In the genomic region with DNA sequence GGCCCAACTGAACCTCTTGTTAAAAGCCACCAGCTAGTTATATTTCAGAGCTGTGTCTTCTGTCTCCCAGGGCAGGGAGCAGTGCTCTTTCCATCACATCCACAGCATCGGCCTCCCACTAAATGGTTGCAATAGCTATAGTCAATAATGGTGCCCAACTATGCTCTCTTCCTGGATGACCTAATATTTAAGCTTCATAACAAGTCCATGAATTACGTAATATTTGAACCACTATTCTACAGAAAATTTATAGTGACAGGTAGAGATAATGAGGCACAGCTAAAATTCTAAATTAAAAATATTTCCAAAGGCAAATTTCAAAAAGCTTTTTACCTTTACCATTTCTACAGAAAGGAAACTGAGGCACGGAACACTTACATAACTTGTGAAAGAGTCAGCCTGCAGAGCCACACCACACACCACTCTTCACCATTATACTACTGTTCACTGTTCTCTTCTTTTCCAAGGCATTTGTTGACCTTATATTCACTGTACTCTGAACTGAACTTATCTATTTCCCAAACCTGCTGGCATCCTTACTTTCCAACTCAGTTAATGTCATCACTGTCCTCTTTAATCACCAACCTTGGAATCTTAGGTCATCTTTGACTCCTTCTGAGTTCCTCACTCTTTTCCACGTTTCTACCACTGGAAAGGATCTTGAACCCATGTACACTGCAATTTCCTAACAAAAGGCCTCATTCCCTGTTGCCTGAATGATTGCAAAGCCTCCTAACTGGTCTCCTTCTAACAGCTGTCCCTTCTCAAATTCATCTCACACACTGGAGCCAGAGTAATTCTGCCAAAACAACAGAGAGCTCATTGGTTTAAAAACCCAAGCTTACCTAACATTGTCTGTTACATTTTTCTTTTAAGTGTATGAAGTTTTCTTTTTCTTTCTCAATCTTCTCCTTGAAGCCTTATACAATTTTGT, we compare ENCODE assay signal across 32 cellular contexts.
A peak's percentile ranks its signal among the peaks of the same experiment; 100 is the strongest.
DNase-seq lines count a peak whose midpoint lies in the region; ATAC-seq and TF ChIP-seq lines count a peak whose summit lies in the region.
"Had no signal": no experiment of that assay in that cellular context is flagged by ENCODE, and none has a peak within 500 bp of the region (broad histone marks: within the 10 kb centered on the region; RNA-seq: fewer than 3 reads in every experiment).

No MANE protein-coding gene starts in this region.

- H3K4me1 ChIP-seq in right atrium auricular region (no peaks in the 10 kb centered on the region), right lobe of liver (peaks cover 0 to 36% (median 3%) of the 10 kb centered on the region in 4 donors)

- H3K4me3 ChIP-seq in right atrium auricular region (no peak overlapping the region), fibroblast of villous mesenchyme (ENCODE audit: low read depth, low read length) (no peak overlapping the region), right lobe of liver (no peak overlapping the region)
- H3K4me3 ChIP-seq: hepatocyte, tibial nerve had no signal

- H3K27me3 ChIP-seq in right atrium auricular region (no peaks in the 10 kb centered on the region), right lobe of liver (no peaks in the 10 kb centered on the region)
- H3K27me3 ChIP-seq: hepatocyte, tibial nerve had no signal

- TF ChIP-seq CTCF in right atrium auricular region (IDR thresholded peaks at IDR 0.05) (no peak), fibroblast of villous mesenchyme (IDR thresholded peaks at IDR 0.05; ENCODE audit: insufficient read depth, low read depth, low read length) (no peak), right lobe of liver (IDR thresholded peaks at IDR 0.05) (no peak)

- no peak for DNase-seq in Right ventricle myocardium superior
- no peak for DNase-seq in right atrium auricular region (ENCODE audit: low spot score)
- peak; percentile 40 for DNase-seq in fibroblast of villous mesenchyme (ENCODE audit: low read depth)
- no peak for DNase-seq in right lobe of liver
- no peak for DNase-seq in activated CD4-positive, CD25-positive, alpha-beta regulatory T cell (lab: John Stamatoyannopoulos, UW)
- DNase-seq in NCI-H345 (lab: John Stamatoyannopoulos, UW) = no peak
- DNase-seq in germinal center (ENCODE audit: low spot score) = no peak
- DNase-seq: activated CD4-positive, alpha-beta T cell treated with anti-CD3 and anti-CD28 coated beads, Interleukin-2, amount 10 ng/mL, durations not matched to agents 24 days and 14 days; activated gamma-delta T cell treated with Interleukin-2 at 50 U/mL for 16 hours; activated T-cell treated with anti-CD3 and anti-CD28 coated beads, Interleukin-2, amount 50 U/mL, for 1 hour; CD4-positive, alpha-beta memory T cell; DMS153; effector CD4-positive, alpha-beta T cell; foreskin fibroblast; H7; Kasumi-1; MV-4-11; naive thymus-derived CD8-positive, alpha-beta T cell; NCI-H1436 treated with DMSO at 0.1 percent for 48 hours; NCI-H510A; NK-92 treated with Interleukin-12 subunit alpha and Interleukin-12 subunit beta, amount 100 ng/mL, for 24 hours; occipital lobe; PC-3; SHP77 treated with DMSO at 0.1 percent for 48 hours; SW 1271; T-helper 9 cell; WERI-Rb-1 had no signal

- peaks cover 6 to 14% of the 10 kb centered on the region in 2 donors for H3K9me3 ChIP-seq in right atrium auricular region
- no peaks in the 10 kb centered on the region for H3K9me3 ChIP-seq in right lobe of liver

- TF ChIP-seq POLR2A in right lobe of liver (IDR thresholded peaks at IDR 0.05) = no peak

- peak overlapping the region in 1 of 2 donors; percentile 20 for H3K27ac ChIP-seq in right atrium auricular region
- H3K27ac ChIP-seq in right lobe of liver = peak overlapping the region in 1 of 3 donors; percentile 72
- H3K27ac ChIP-seq: epithelial cell of prostate, hepatocyte, HL-60, tibial nerve, WERI-Rb-1 had no signal

- peak; percentile 49 for ATAC-seq in Right ventricle myocardium superior (ENCODE audit: poor library complexity)
- ATAC-seq in right lobe of liver = peak; percentile 67 to 89 (median 85)
- no peak for ATAC-seq in HG02885 (IDR thresholded peaks at IDR 0.05; ENCODE audit: poor library complexity, unreplicated experiment)
- ATAC-seq: naive thymus-derived CD8-positive, alpha-beta T cell; PC-3 had no signal

- WGBS in right lobe of liver (ENCODE audit: insufficient coverage, low coverage, low lambda C conversion rate, missing lambda C conversion rate) = 55% methylated on average over 4 of the region's 4 CpGs

- H3K36me3 ChIP-seq in right atrium auricular region (no peaks in the 10 kb centered on the region), right lobe of liver (no peaks in the 10 kb centered on the region)
- H3K36me3 ChIP-seq: tibial nerve, WERI-Rb-1 had no signal

- intact Hi-C loops in Right ventricle myocardium superior (cut with DNase I) = no loop called here
- intact Hi-C loops in right lobe of liver (cut with DNase I) = no loop called here
